In genomic region chr18:73088445-73088844, GRCh38 we compare ENCODE assay signal across 31 cellular contexts.
"Had no signal": no experiment of that assay in that cellular context is flagged by ENCODE, and none has a peak within 500 bp of the region (broad histone marks: within the 10 kb centered on the region; RNA-seq: fewer than 3 reads in every experiment).

No MANE protein-coding gene starts in this region.

- ATAC-seq: activated CD4-positive, CD25-positive, alpha-beta regulatory T cell treated with anti-CD3 and anti-CD28 coated beads, Interleukin-2, amount 50 U/mL, for 24 hours; activated CD8-positive, alpha-beta T cell treated with anti-CD3 and anti-CD28 coated beads for 36 hours; activated naive CD4-positive, alpha-beta T cell treated with anti-CD3 and anti-CD28 coated beads, Interleukin-2, amount 50 U/mL, for 72 hours; activated T-cell treated with anti-CD3 and anti-CD28 coated beads, Interleukin-2, amount 50 U/mL, for 72 hours; esophagus mucosa; gastrocnemius medialis; heart left ventricle had no signal

- H3K36me3 ChIP-seq: ascending aorta, breast epithelium, cardiac muscle cell, gastrocnemius medialis, heart left ventricle had no signal

- H3K4me3 ChIP-seq: ascending aorta, breast epithelium, cardiac muscle cell, coronary artery, dorsolateral prefrontal cortex, gastrocnemius medialis, heart left ventricle had no signal

- H3K9me3 ChIP-seq: ascending aorta, gastrocnemius medialis had no signal

- H3K27ac Mint-ChIP-seq: activated B cell treated with CpG ODN at 0.5 μM for 24 hours; activated CD8-positive, alpha-beta T cell treated with anti-CD3 and anti-CD28 coated beads for 36 hours; activated naive CD4-positive, alpha-beta T cell treated with anti-CD3 and anti-CD28 coated beads, Interleukin-2, amount 10 ng/mL, durations not matched to agents 7 days and 5 days; activated naive CD4-positive, alpha-beta T cell treated with anti-CD3 and anti-CD28 coated beads, Interleukin-2, amount 50 U/mL, for 72 hours; activated naive CD8-positive, alpha-beta T cell treated with anti-CD3 and anti-CD28 coated beads, Interleukin-2, amount 10 ng/mL, durations not matched to agents 7 days and 5 days; activated T-cell treated with anti-CD3 and anti-CD28 coated beads, Interleukin-2, amount 50 U/mL, for 72 hours; brain; dendritic cell treated with granulocyte-macrophage colony-stimulating factor and Interleukin-4, amounts not matched to agents 40 ng/mL and 50 ng/mL, for 4 days; endodermal cell had no signal

- H3K4me1 Mint-ChIP-seq: activated naive CD4-positive, alpha-beta T cell treated with anti-CD3 and anti-CD28 coated beads, Interleukin-2, amount 10 ng/mL, durations not matched to agents 7 days and 5 days; activated naive CD8-positive, alpha-beta T cell treated with anti-CD3 and anti-CD28 coated beads, Interleukin-2, amount 10 ng/mL, durations not matched to agents 7 days and 5 days; brain; endodermal cell had no signal

- H3K4me1 ChIP-seq: ascending aorta, breast epithelium, gastrocnemius medialis, heart left ventricle had no signal

- DNase-seq: activated B cell treated with CpG ODN at 0.5 μM for 24 hours; activated CD4-positive, alpha-beta T cell treated with anti-CD3 and anti-CD28 coated beads for 48 hours; activated CD4-positive, alpha-beta T cell treated with anti-CD3 and anti-CD28 coated beads, Interleukin-2, amount 50 U/mL, for 1 hour; activated CD4-positive, alpha-beta T cell treated with anti-CD3 and anti-CD28 coated beads, Interleukin-2, amount 50 U/mL, for 48 hours; activated CD8-positive, alpha-beta memory T cell treated with anti-CD3 and anti-CD28 coated beads for 24 hours; activated CD8-positive, alpha-beta T cell treated with anti-CD3 and anti-CD28 coated beads for 36 hours; activated gamma-delta T cell; activated naive CD4-positive, alpha-beta T cell; activated naive CD4-positive, alpha-beta T cell treated with anti-CD3 and anti-CD28 coated beads, Interleukin-2, amount 10 ng/mL, durations not matched to agents 7 days and 5 days; activated naive CD8-positive, alpha-beta T cell treated with anti-CD3 and anti-CD28 coated beads, Interleukin-2, amount 10 ng/mL, durations not matched to agents 7 days and 5 days; activated T-cell treated with anti-CD3 and anti-CD28 coated beads, Interleukin-2, amount 50 U/mL, for 72 hours; central memory CD4-positive, alpha-beta T cell; cerebellar nuclear complex; dorsolateral prefrontal cortex; effector memory CD4-positive, alpha-beta T cell; endodermal cell; foreskin fibroblast; gastrocnemius medialis; glutamatergic neuron; heart left ventricle; T-helper 2 cell had no signal

- H3K36me3 Mint-ChIP-seq: activated naive CD4-positive, alpha-beta T cell treated with anti-CD3 and anti-CD28 coated beads, Interleukin-2, amount 10 ng/mL, durations not matched to agents 7 days and 5 days; activated naive CD4-positive, alpha-beta T cell treated with anti-CD3 and anti-CD28 coated beads, Interleukin-2, amount 50 U/mL, for 72 hours; activated naive CD8-positive, alpha-beta T cell treated with anti-CD3 and anti-CD28 coated beads, Interleukin-2, amount 10 ng/mL, durations not matched to agents 7 days and 5 days; brain had no signal

- H3K4me3 Mint-ChIP-seq: activated B cell treated with CpG ODN at 0.5 μM for 24 hours; activated CD8-positive, alpha-beta T cell treated with anti-CD3 and anti-CD28 coated beads for 36 hours; activated naive CD4-positive, alpha-beta T cell treated with anti-CD3 and anti-CD28 coated beads, Interleukin-2, amount 10 ng/mL, durations not matched to agents 7 days and 5 days; activated naive CD8-positive, alpha-beta T cell treated with anti-CD3 and anti-CD28 coated beads, Interleukin-2, amount 10 ng/mL, durations not matched to agents 7 days and 5 days; activated T-cell treated with anti-CD3 and anti-CD28 coated beads, Interleukin-2, amount 50 U/mL, for 72 hours; brain; dendritic cell treated with granulocyte-macrophage colony-stimulating factor and Interleukin-4, amounts not matched to agents 40 ng/mL and 50 ng/mL, for 4 days; endodermal cell had no signal

- H3K27me3 Mint-ChIP-seq: activated B cell treated with CpG ODN at 0.5 μM for 24 hours; activated CD8-positive, alpha-beta T cell treated with anti-CD3 and anti-CD28 coated beads for 36 hours; activated naive CD4-positive, alpha-beta T cell treated with anti-CD3 and anti-CD28 coated beads, Interleukin-2, amount 10 ng/mL, durations not matched to agents 7 days and 5 days; activated naive CD8-positive, alpha-beta T cell treated with anti-CD3 and anti-CD28 coated beads, Interleukin-2, amount 10 ng/mL, durations not matched to agents 7 days and 5 days; dendritic cell treated with granulocyte-macrophage colony-stimulating factor and Interleukin-4, amounts not matched to agents 40 ng/mL and 50 ng/mL, for 4 days had no signal

- H3K27ac ChIP-seq: ascending aorta, breast epithelium, cardiac muscle cell, coronary artery, dorsolateral prefrontal cortex, gastrocnemius medialis, heart left ventricle, VCaP had no signal
